In genomic region chr3:13582366-13583250, GRCh38 we compare ENCODE assay signal across 1 cellular context.
TF ChIP-seq lines count a peak whose summit lies in the region.

No MANE protein-coding gene starts in this region.

TF ChIP-seq in IMR-90, 13 proteins besides CTCF, POLR2A, EP300 and RAD21:
- TF ChIP-seq CEBPB (IDR thresholded peaks at IDR 0.05; ENCODE audit: low read depth, low read length) (no peak), MAFK (IDR thresholded peaks at IDR 0.05; ENCODE audit: low read depth, low read length) (no peak), RFX5 (IDR thresholded peaks at IDR 0.05; ENCODE audit: low read depth, low read length) (no peak), BHLHE40 (IDR thresholded peaks at IDR 0.05; ENCODE audit: low read depth, low read length) (no peak), ELK1 (IDR thresholded peaks at IDR 0.05; ENCODE audit: borderline replicate concordance, low read depth, low read length) (no peak), MAZ (IDR thresholded peaks at IDR 0.05; ENCODE audit: borderline replicate concordance, low read depth, low read length) (no peak)
